Comparison of ENCODE assay signal across 21 cellular contexts in genomic region chr5:125501396-125501795, GRCh38.
"Had no signal": no experiment of that assay in that cellular context is flagged by ENCODE, and none has a peak within 500 bp of the region (broad histone marks: within the 10 kb centered on the region; RNA-seq: fewer than 3 reads in every experiment).

No MANE protein-coding gene starts in this region.

- H3K4me3 ChIP-seq: lung, skin epidermis, testis, upper lobe of left lung had no signal

- H3K27me3 ChIP-seq: foreskin keratinocyte, testis, upper lobe of left lung had no signal

- ATAC-seq: activated CD8-positive, alpha-beta memory T cell treated with anti-CD3 and anti-CD28 coated beads, Interleukin-2, amount 10 ng/mL, durations not matched to agents 7 days and 5 days; foreskin keratinocyte; left lobe of liver; SK-N-SH treated with all-trans-retinoic acid at 6 μM for 48 hours; stimulated activated naive CD8-positive, alpha-beta T cell treated with anti-CD3 and anti-CD28 coated beads, Interleukin-15, amount 100 ng/mL, for 72 hours; T-cell; WTC11 had no signal

- H3K27ac ChIP-seq: epithelial cell of prostate, foreskin keratinocyte, testis, upper lobe of left lung had no signal

- DNase-seq: activated CD4-positive, alpha-beta memory T cell treated with anti-CD3 and anti-CD28 coated beads, Interleukin-2, amount 10 ng/mL, durations not matched to agents 7 days and 5 days; activated CD4-positive, alpha-beta T cell treated with anti-CD3 and anti-CD28 coated beads for 4 hours; activated CD8-positive, alpha-beta memory T cell treated with anti-CD3 and anti-CD28 coated beads, Interleukin-2, amount 10 ng/mL, durations not matched to agents 7 days and 5 days; amygdala; endodermal cell; foreskin keratinocyte; glutamatergic neuron; hippocampal formation; nephron progenitor cell; stimulated activated CD4-positive, alpha-beta T cell treated with anti-CD3 and anti-CD28 coated beads, Interleukin-15, amount 100 ng/mL, for 24 hours; stimulated activated CD4-positive, alpha-beta T cell treated with anti-CD3 and anti-CD28 coated beads, Interleukin-2, amount 100 ng/mL, for 48 hours; stimulated activated naive CD8-positive, alpha-beta T cell treated with anti-CD3 and anti-CD28 coated beads, Interleukin-15, amount 100 ng/mL, for 72 hours; T-cell; testis; upper lobe of left lung had no signal

- H3K36me3 ChIP-seq: upper lobe of left lung had no signal

- H3K9me3 ChIP-seq: testis, upper lobe of left lung had no signal

- H3K4me1 ChIP-seq: foreskin keratinocyte, testis, upper lobe of left lung had no signal
